Comparison of ENCODE assay signal across 9 cellular contexts in genomic region chr11:96200243-96200642, GRCh38.
A peak's percentile ranks its signal among the peaks of the same experiment; 100 is the strongest.
DNase-seq lines count a peak whose midpoint lies in the region; ATAC-seq, FAIRE-seq and TF ChIP-seq lines count a peak whose summit lies in the region.
"Had no signal": no experiment of that assay in that cellular context is flagged by ENCODE, and none has a peak within 500 bp of the region (broad histone marks: within the 10 kb centered on the region; RNA-seq: fewer than 3 reads in every experiment).

No MANE protein-coding gene starts in this region.

- peaks cover 74% of the 10 kb centered on the region for H3K4me1 Mint-ChIP-seq in osteocyte (ENCODE audit: unreplicated experiment)

- no peaks in the 10 kb centered on the region for H3K27me3 Mint-ChIP-seq in osteocyte (ENCODE audit: unreplicated experiment)

- dilution Hi-C loops in endothelial cell of umbilical vein (cut with MboI; ENCODE audit: extremely low pct_ligation_motif_present, low sequenced_read_pairs): no loop called here

- H3K27ac ChIP-seq in endothelial cell of umbilical vein (ENCODE audit: insufficient read depth, low read depth, low read length): no peak overlapping the region

- TF ChIP-seq CTCF in AG09319 (IDR thresholded peaks at IDR 0.05; ENCODE audit: low read depth, low read length) (no peak), endothelial cell of umbilical vein (IDR thresholded peaks at IDR 0.05; ENCODE audit: extremely low read depth in 1 of 2, insufficient read depth in 1 of 2, low read depth in 1 of 2, low read length in 2 of 2) (no peak), osteocyte (IDR thresholded peaks at IDR 0.05) (no peak)

- peaks cover 6% of the 10 kb centered on the region for H3K4me1 ChIP-seq in endothelial cell of umbilical vein (ENCODE audit: control insufficient read depth, extremely low read depth, insufficient read depth, low read length)

- no peak overlapping the region for H3K9ac ChIP-seq in endothelial cell of umbilical vein (replicated peaks; ENCODE audit: extremely low read depth, insufficient read depth, low read length)

- intact Hi-C loops in endothelial cell of umbilical vein (cut with micrococcal nuclease): no loop called here

- no peaks in the 10 kb centered on the region for H4K20me1 ChIP-seq in endothelial cell of umbilical vein (replicated peaks; ENCODE audit: control insufficient read depth, extremely low read depth, insufficient read depth, low read length)

- no peaks in the 10 kb centered on the region for H3K27me3 ChIP-seq in endothelial cell of umbilical vein (ENCODE audit: control insufficient read depth in 2 of 2, insufficient read depth in 2 of 2, low read length in 2 of 2)

- CTCF ChIA-PET in endothelial cell of umbilical vein (lab: Charles Lee): interaction anchor here (0.7 to 2.2 kb wide), 3 partner anchors 8 to 143 kb away, joined by 3 to 10 read pairs (median 4); partner anchors contain the start of gene MAML2

- no peaks in the 10 kb centered on the region for H3K36me3 ChIP-seq in endothelial cell of umbilical vein (ENCODE audit: control insufficient read depth in 2 of 2, extremely low read depth in 1 of 2, insufficient read depth in 2 of 2, low read length in 2 of 2)

- no peaks in the 10 kb centered on the region for H3K79me2 ChIP-seq in endothelial cell of umbilical vein (ENCODE audit: control insufficient read depth, insufficient read depth, low read length)

- peaks cover 4% of the 10 kb centered on the region for H3K36me3 Mint-ChIP-seq in osteocyte (ENCODE audit: unreplicated experiment)

- ATAC-seq in GM18505 (IDR thresholded peaks at IDR 0.05; ENCODE audit: unreplicated experiment) (no peak), HG02884 (IDR thresholded peaks at IDR 0.05; ENCODE audit: unreplicated experiment) (no peak)

- BruUV-seq in endothelial cell of umbilical vein (replicated peaks; lab: Mats Ljungman, UMichigan): no TSS peak

- FAIRE-seq in endothelial cell of umbilical vein (lab: Jason Lieb, UNC): no peak
- FAIRE-seq: G401.6 had no signal

- peak; percentile 80 for DNase-seq in AG09319 (ENCODE audit: extremely low read depth, low read depth)
- DNase-seq in M059J (ENCODE audit: low read depth): peak; percentile 81
- DNase-seq in endothelial cell of umbilical vein (ENCODE audit: low read depth, low spot score): peak; percentile 11
- DNase-seq in osteocyte (ENCODE audit: extremely low spot score, unreplicated experiment): no peak
- DNase-seq in NCI-H1694 (lab: John Stamatoyannopoulos, UW): no peak
- no peak for DNase-seq in NCI-H2081 (lab: John Stamatoyannopoulos, UW)

- TF ChIP-seq POLR2A in endothelial cell of umbilical vein (IDR thresholded peaks at IDR 0.05; ENCODE audit: low read depth, low read length): no peak
- TF ChIP-seq POLR2A in GM18505 (IDR thresholded peaks at IDR 0.05; ENCODE audit: borderline replicate concordance, extremely low read depth, insufficient read depth, insufficient read length): no peak

- POLR2A ChIA-PET in endothelial cell of umbilical vein (lab: Charles Lee): no interaction called here

- peak overlapping the region; percentile 20 for H3K4me3 Mint-ChIP-seq in osteocyte (ENCODE audit: unreplicated experiment)

- H3K9me3 ChIP-seq in endothelial cell of umbilical vein (replicated peaks; ENCODE audit: control insufficient read depth, insufficient read depth, low read length): no peaks in the 10 kb centered on the region

- H3K27ac Mint-ChIP-seq in osteocyte (ENCODE audit: unreplicated experiment): peak overlapping the region; percentile 91

- H3K4me2 ChIP-seq in endothelial cell of umbilical vein (ENCODE audit: insufficient read depth, low read length): no peak overlapping the region

- no peak overlapping the region for H2AFZ ChIP-seq in endothelial cell of umbilical vein (ENCODE audit: low read depth, low read length)

- no peaks in the 10 kb centered on the region for H3K9me3 Mint-ChIP-seq in osteocyte (ENCODE audit: unreplicated experiment)

- no peak overlapping the region for H3K4me3 ChIP-seq in endothelial cell of umbilical vein (replicated peaks in 1 of 3; ENCODE audit: insufficient read depth in 1 of 3, low read depth in 1 of 3, low read length in 3 of 3)

- H3K9me1 ChIP-seq in endothelial cell of umbilical vein (replicated peaks; ENCODE audit: control insufficient read depth, extremely low read depth, insufficient read depth, low read length): no peaks in the 10 kb centered on the region

TF ChIP-seq in endothelial cell of umbilical vein, 7 proteins besides CTCF, POLR2A, EP300 and RAD21:
- TF ChIP-seq GATA2 (IDR thresholded peaks at IDR 0.05; ENCODE audit: insufficient read depth, insufficient read length, low read depth, low read length) (no peak), MAX (IDR thresholded peaks at IDR 0.05; ENCODE audit: insufficient read depth, insufficient read length) (no peak), EZH2 (IDR thresholded peaks at IDR 0.05; ENCODE audit: borderline replicate concordance, low read depth, low read length, severe bottlenecking) (no peak), MYC (IDR thresholded peaks at IDR 0.05; ENCODE audit: low read depth, low read length) (no peak), FOS (IDR thresholded peaks at IDR 0.05; ENCODE audit: borderline replicate concordance, insufficient read depth, low read length) (no peak), JUN (IDR thresholded peaks at IDR 0.05; ENCODE audit: borderline replicate concordance, insufficient read depth, insufficient read length, low read depth) (no peak), POLR2AphosphoS5 (IDR thresholded peaks at IDR 0.05; ENCODE audit: insufficient read depth, low read depth, low read length) (no peak)
TF ChIP-seq in endothelial cell of umbilical vein: peak in this region for 0.

Comparison
In these comparisons a context has a peak if more than half of its experiments do, and no peak if none do; other contexts are left out.
1. DNase-seq: peak in AG09319 (single experiment), M059J (single experiment) and endothelial cell of umbilical vein (single experiment); none in osteocyte (single experiment), NCI-H1694 (single experiment) and NCI-H2081 (0 of 2).